Comparison of ENCODE assay signal across 8 cellular contexts in the genomic region with DNA sequence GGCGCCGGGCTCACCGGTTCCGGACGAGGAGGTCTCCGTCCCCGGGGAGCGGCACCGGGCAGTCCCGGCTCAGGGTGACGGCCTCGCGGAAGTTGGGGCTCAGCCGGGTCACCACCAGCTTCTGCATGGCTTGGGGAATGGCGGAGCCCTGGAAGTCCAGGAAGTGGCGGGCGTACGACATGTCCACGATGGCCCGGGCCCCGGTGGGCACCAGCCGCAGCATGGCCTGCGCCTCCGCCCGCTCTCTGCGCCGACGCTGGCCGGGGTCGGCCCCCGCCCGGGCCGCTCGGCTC. TPM values are rescaled to one million over a fixed set of nuclear protein-coding genes. Genes with fewer than 3 reads are reported as not detected.
DNase-seq lines count a peak whose midpoint lies in the region; ATAC-seq, FAIRE-seq and TF ChIP-seq lines count a peak whose summit lies in the region.

No MANE protein-coding gene starts in this region.

- H3K9me3 Mint-ChIP-seq in CD8-positive, alpha-beta memory T cell: peaks cover 0 to 1% (median 0%) of the 10 kb centered on the region in 5 donors
- H3K9me3 Mint-ChIP-seq in nephron: no peaks in the 10 kb centered on the region

- H3K36me3 ChIP-seq in CD8-positive, alpha-beta memory T cell (ENCODE audit: insufficient read depth, low read length): no peaks in the 10 kb centered on the region
- no peaks in the 10 kb centered on the region for H3K36me3 ChIP-seq in KOPT-K1 (ENCODE audit: insufficient read depth, low read length)
- H3K36me3 ChIP-seq in colonic mucosa: no peaks in the 10 kb centered on the region

- H3K36me3 Mint-ChIP-seq in CD8-positive, alpha-beta memory T cell: peaks cover 0 to 29% (median 3%) of the 10 kb centered on the region in 3 donors
- H3K36me3 Mint-ChIP-seq in nephron (ENCODE audit: low read depth): peaks cover 3% of the 10 kb centered on the region

- H3K4me3 ChIP-seq in CD8-positive, alpha-beta memory T cell (ENCODE audit: low read length): peak overlapping the region; percentile 60
- peak overlapping the region; percentile 87 for H3K4me3 ChIP-seq in colonic mucosa

- H3K27me3 ChIP-seq in CD8-positive, alpha-beta memory T cell (ENCODE audit: insufficient read depth, low read length, poor library complexity, severe bottlenecking): no peaks in the 10 kb centered on the region
- H3K27me3 ChIP-seq in colonic mucosa: no peaks in the 10 kb centered on the region

- CTCF ChIA-PET in CD8-positive, alpha-beta memory T cell (lab: Charles Lee): interaction anchor here (1.1 to 1.5 kb wide), 2 partner anchors 10 to 37 kb away, joined by 4 read pairs; no protein-coding TSS in a partner anchor

- no peak for FAIRE-seq in H54 (lab: Jason Lieb, UNC)

- peak overlapping the region; percentile 74 to 97 for H3K9ac ChIP-seq in colonic mucosa (ENCODE audit: low read depth in 2 of 2, low read length in 2 of 2)

- TF ChIP-seq POLR2A in H54 (IDR thresholded peaks at IDR 0.05; ENCODE audit: low read depth, low read length): no peak

- no peaks in the 10 kb centered on the region for H3K9me3 ChIP-seq in CD8-positive, alpha-beta memory T cell (ENCODE audit: low read length)
- no peaks in the 10 kb centered on the region for H3K9me3 ChIP-seq in KOPT-K1 (ENCODE audit: insufficient read depth, low read length, poor library complexity, severe bottlenecking)
- H3K9me3 ChIP-seq in colonic mucosa: no peaks in the 10 kb centered on the region

- intact Hi-C loops in colonic mucosa (cut with DNase I): no loop called here

- no peak for TF ChIP-seq CTCF in colonic mucosa (IDR thresholded peaks at IDR 0.05)
- no peak for TF ChIP-seq CTCF in nephron (IDR thresholded peaks at IDR 0.05; ENCODE audit: unreplicated experiment in 3 of 3)

- peaks cover 0 to 5% of the 10 kb centered on the region in 2 donors for H3K27me3 Mint-ChIP-seq in CD8-positive, alpha-beta memory T cell
- peaks cover 5% of the 10 kb centered on the region for H3K27me3 Mint-ChIP-seq in nephron (ENCODE audit: low read depth)

- H3K27ac ChIP-seq in CD8-positive, alpha-beta memory T cell (ENCODE audit: low read depth, low read length): peak overlapping the region; percentile 55
- peak overlapping the region; percentile 90 for H3K27ac ChIP-seq in KOPT-K1 (ENCODE audit: low read depth, low read length, poor library complexity, severe bottlenecking)
- H3K27ac ChIP-seq in colonic mucosa: peak overlapping the region; percentile 99

- H3K27ac Mint-ChIP-seq in CD8-positive, alpha-beta memory T cell: peak overlapping the region in 2 of 8 donors; percentile 43 to 99
- H3K27ac Mint-ChIP-seq in nephron: peak overlapping the region in 2 of 3 experiments; percentile 92 to 98

- DNase-seq in CD8-positive, alpha-beta memory T cell: peak in 1 of 5 donors; percentile 57
- no peak for DNase-seq in colonic mucosa
- DNase-seq in NCI-H226: no peak
- DNase-seq in H54 (ENCODE audit: insufficient read length, low spot score): no peak
- DNase-seq in SW 1271 (lab: John Stamatoyannopoulos, UW): no peak

- H3K4me1 ChIP-seq in CD8-positive, alpha-beta memory T cell (ENCODE audit: insufficient read depth, low read length): peaks cover 44% of the 10 kb centered on the region
- peaks cover 15% of the 10 kb centered on the region for H3K4me1 ChIP-seq in colonic mucosa

- H3K4me3 Mint-ChIP-seq in CD8-positive, alpha-beta memory T cell: peak overlapping the region; percentile 95 to 100 (median 96)
- H3K4me3 Mint-ChIP-seq in nephron: peak overlapping the region in 2 of 3 experiments; percentile 95 to 96

- peak; percentile 19 for ATAC-seq in GM21515 (IDR thresholded peaks at IDR 0.05; ENCODE audit: unreplicated experiment)

- H3K4me1 Mint-ChIP-seq in CD8-positive, alpha-beta memory T cell: peaks cover 53 to 64% (median 62%) of the 10 kb centered on the region in 3 donors
- H3K4me1 Mint-ChIP-seq in nephron: peaks cover 50% of the 10 kb centered on the region

- POLR2A ChIA-PET in CD8-positive, alpha-beta memory T cell (lab: Charles Lee): interaction anchor here (1.1 kb wide), 1 partner anchor 13 kb away, joined by 3 read pairs; no protein-coding TSS in a partner anchor

RNA-seq across cellular contexts. Expression of gene PTGR3, which starts 0.2 kb away (rescaled TPM):
- total RNA-seq in CD8-positive, alpha-beta memory T cell: 10 to 100 TPM; 25.8 to 26.3 TPM
- polyA plus RNA-seq in CD8-positive, alpha-beta memory T cell: 20.3 TPM
- total RNA-seq in colonic mucosa: 10 to 100 TPM; 43.4 to 59.1 TPM

RNA-seq across cellular contexts. Expression of gene TSHZ1, which starts 1.8 kb away (rescaled TPM):
- 10 to 100 TPM; 17.9 to 18.6 TPM for total RNA-seq in CD8-positive, alpha-beta memory T cell
- 9.0 TPM for polyA plus RNA-seq in CD8-positive, alpha-beta memory T cell
- 10 to 100 TPM; 16.6 to 34.3 TPM for total RNA-seq in colonic mucosa
